8 cellular contexts compared by ENCODE assay signal in genomic region chr21:15729674-15730483, GRCh38. TPM values are rescaled to one million over a fixed set of nuclear protein-coding genes. Genes with fewer than 3 reads are reported as not detected.
DNase-seq lines count a peak whose midpoint lies in the region; ATAC-seq, FAIRE-seq and TF ChIP-seq lines count a peak whose summit lies in the region.

USP25 (plus strand) TSS chr21:15729982; CDS start chr21:15730394, 412 bp downstream.

- H3K4me3 ChIP-seq in BLaER1 (peak within 1 kb of the TSS; percentile 93), right lobe of liver (peak within 1 kb of the TSS; percentile 77 to 82 (median 78))

- H4K20me1 ChIP-seq in BLaER1: peaks cover 34% of the 10 kb centered on the region

- no peak for FAIRE-seq in GM19239 (lab: Jason Lieb, UNC)

- H3K4me1 ChIP-seq in BLaER1 (peaks cover 23% of the 10 kb centered on the region), right lobe of liver (peaks cover 0 to 22% (median 2%) of the 10 kb centered on the region in 4 donors)

- H3K27ac ChIP-seq in BLaER1 (peak within 1 kb of the TSS; percentile 92), right lobe of liver (peak within 1 kb of the TSS; percentile 88 to 96 (median 92))

- peak within 1 kb of the TSS; percentile 94 for H3K4me2 ChIP-seq in BLaER1

- intact Hi-C loops in right lobe of liver (cut with DNase I): no loop called here

- 0% methylated on average over 9 of the region's 123 CpGs for WGBS in right lobe of liver (ENCODE audit: insufficient coverage, low coverage, low lambda C conversion rate, missing lambda C conversion rate)

- H3K9ac ChIP-seq in BLaER1: peak within 1 kb of the TSS; percentile 92

- peak in 2 of 4 donors; percentile 25 to 45 for TF ChIP-seq CTCF in right lobe of liver (IDR thresholded peaks at IDR 0.05)

- H3K27me3 ChIP-seq in BLaER1 (no peaks in the 10 kb centered on the region), right lobe of liver (no peaks in the 10 kb centered on the region)

- TF ChIP-seq POLR2A in right lobe of liver (IDR thresholded peaks at IDR 0.05): peak; percentile 94

- DNase-seq in GM19239 (ENCODE audit: insufficient read length, low spot score) (peak; percentile 83), NCI-H748 (lab: John Stamatoyannopoulos, UW; ENCODE audit: unreplicated experiment) (peak; percentile 86), dermis microvascular lymphatic vessel endothelial cell (ENCODE audit: low read depth in 2 of 2) (peak; percentile 60 to 83), right lobe of liver (peak; percentile 96)
- peak; percentile 87 to 88 for DNase-seq in activated CD4-positive, alpha-beta T cell treated with anti-CD3 and anti-CD28 coated beads, Interleukin-2, amount 50 U/mL, for 4 hours
- peak; percentile 88 to 90 for DNase-seq in stimulated activated CD4-positive, alpha-beta T cell treated with anti-CD3 and anti-CD28 coated beads, Interleukin-4, amount 100 ng/mL, for 4 hours

- H3K9me3 ChIP-seq in BLaER1 (peaks cover 5% of the 10 kb centered on the region; the same call in 1 of the 2 replicates), right lobe of liver (no peaks in the 10 kb centered on the region)

- H3K36me3 ChIP-seq in BLaER1: no peaks in the 10 kb centered on the region
- no peaks in the 10 kb centered on the region for H3K36me3 ChIP-seq in right lobe of liver

- peak; percentile 76 for ATAC-seq in HG03439 (IDR thresholded peaks at IDR 0.05; ENCODE audit: unreplicated experiment)
- ATAC-seq in right lobe of liver: peak; percentile 93 to 99 (median 95)

RNA-seq across cellular contexts. Expression of gene USP25, which starts in this region (rescaled TPM):
- 50.2 and 56.6 TPM in 2 replicates for total RNA-seq in dermis microvascular lymphatic vessel endothelial cell
- total RNA-seq in right lobe of liver: 10 to 100 TPM; 14.7 to 22.7 (median 18.7) TPM

Comparison
In these comparisons a context has a peak if more than half of its experiments do, and no peak if none do; other contexts are left out.
1. Peak in every context shown above with its lines: DNase-seq, ATAC-seq, H3K4me3 ChIP-seq and H3K27ac ChIP-seq.